ENCODE assay signal across 1 cellular context in the genomic region with DNA sequence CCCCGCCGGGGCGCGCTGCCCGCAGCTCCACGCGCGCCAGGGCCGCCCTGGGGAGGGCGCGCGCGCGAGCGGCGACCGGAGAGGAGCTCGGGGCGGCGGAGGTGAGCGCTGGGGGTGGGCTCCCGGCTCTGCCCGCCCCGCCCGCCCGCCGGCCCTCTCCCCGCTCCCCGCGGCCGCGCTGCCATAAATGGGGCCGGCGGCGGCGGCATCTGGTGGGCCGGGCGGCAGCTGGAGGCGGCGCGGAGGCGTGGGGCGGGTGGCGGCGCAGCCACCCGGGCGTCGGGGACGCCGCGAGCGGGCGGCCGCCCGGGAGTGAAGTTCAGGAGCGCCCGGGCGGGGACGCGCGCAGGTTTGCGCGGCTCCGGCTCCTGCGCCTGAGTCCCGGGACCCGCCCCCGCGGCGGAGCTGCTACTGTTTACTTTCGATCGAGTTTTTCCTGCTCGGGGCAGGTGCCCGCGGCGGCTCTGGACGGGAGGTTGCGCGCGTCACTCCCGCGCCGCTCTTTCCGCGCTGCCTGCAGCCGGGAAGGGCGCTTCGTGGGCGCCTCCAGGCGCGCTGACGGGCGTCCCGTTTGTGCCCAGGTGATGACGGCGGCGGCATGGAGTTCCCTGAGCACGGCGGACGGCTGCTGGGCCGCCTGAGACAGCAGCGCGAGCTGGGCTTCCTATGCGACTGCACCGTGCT.
A peak's percentile ranks its signal among the peaks of the same experiment; 100 is the strongest.
TF ChIP-seq lines count a peak whose summit lies in the region.

ZBTB42 (plus strand) TSS at position 502 of the 684 bp plus-strand sequence; CDS start at position 599, 97 bp downstream.

TF ChIP-seq in HepG2, 621 proteins besides CTCF, POLR2A, EP300 and RAD21 (continued from another document and continues in another):
- TF ChIP-seq PHF5A (CRISPR knock-in tag; IDR thresholded peaks at IDR 0.05; ENCODE audit: low read depth, unreplicated experiment) (no peak), ZNF710 (CRISPR knock-in tag; IDR thresholded peaks at IDR 0.05; ENCODE audit: borderline replicate concordance) (peak; percentile 23; the same call in 1 of the 2 replicates), DR1 (CRISPR knock-in tag; IDR thresholded peaks at IDR 0.05) (peak; percentile 52; the same call in 1 of the 2 replicates), SP140L (CRISPR knock-in tag; IDR thresholded peaks at IDR 0.05; ENCODE audit: borderline replicate concordance) (no peak), ZNF484 (CRISPR knock-in tag; IDR thresholded peaks at IDR 0.05; ENCODE audit: borderline replicate concordance, low read depth) (no peak), MBD4 (IDR thresholded peaks at IDR 0.05; ENCODE audit: borderline replicate concordance, low read length) (no peak), TBP (CRISPR knock-in tag; IDR thresholded peaks at IDR 0.05) (no peak), KMT2A (CRISPR knock-in tag; IDR thresholded peaks at IDR 0.05) (no peak), ETV5 (CRISPR knock-in tag; IDR thresholded peaks at IDR 0.05; ENCODE audit: borderline replicate concordance) (peak; percentile 29; the same call in 1 of the 2 replicates), ZNF446 (CRISPR knock-in tag; IDR thresholded peaks at IDR 0.05) (no peak), ZNF792 (CRISPR knock-in tag; IDR thresholded peaks at IDR 0.05) (no peak), ZNF772 (CRISPR knock-in tag; IDR thresholded peaks at IDR 0.05) (no peak), KLF15 (CRISPR knock-in tag; IDR thresholded peaks at IDR 0.05; ENCODE audit: borderline replicate concordance) (no peak), RCOR2 (CRISPR knock-in tag; IDR thresholded peaks at IDR 0.05) (no peak), SATB2 (CRISPR knock-in tag; IDR thresholded peaks at IDR 0.05) (no peak), NFE2L2 (IDR thresholded peaks at IDR 0.05; ENCODE audit: low read length) (no peak), GZF1 (CRISPR knock-in tag; IDR thresholded peaks at IDR 0.05) (no peak), ZKSCAN1 (IDR thresholded peaks at IDR 0.05; ENCODE audit: low read length) (no peak), SRF (IDR thresholded peaks at IDR 0.05; ENCODE audit: low read depth, low read length) (peak; percentile 52; the same call in 1 of the 2 replicates), BHLHE40 (IDR thresholded peaks at IDR 0.05; ENCODE audit: low read length) (0 out of 2 replicates have a peak, but pooled peaks have one; percentile 3), ZNF124 (CRISPR knock-in tag; IDR thresholded peaks at IDR 0.05) (no peak), GATA4 (IDR thresholded peaks at IDR 0.05; ENCODE audit: borderline replicate concordance, low read depth) (no peak), PITX1 (CRISPR knock-in tag; IDR thresholded peaks at IDR 0.05) (0 out of 2 replicates have a peak, but pooled peaks have one; percentile 7), ATAD3A (CRISPR knock-in tag; IDR thresholded peaks at IDR 0.05) (no peak), ZNF543 (CRISPR knock-in tag; IDR thresholded peaks at IDR 0.05) (no peak), ZC3H13 (CRISPR knock-in tag; IDR thresholded peaks at IDR 0.05) (no peak), ZNF225 (CRISPR knock-in tag; IDR thresholded peaks at IDR 0.05) (no peak), ZNF441 (CRISPR knock-in tag; IDR thresholded peaks at IDR 0.05; ENCODE audit: borderline replicate concordance) (no peak), EEA1 (CRISPR knock-in tag; IDR thresholded peaks at IDR 0.05; ENCODE audit: borderline replicate concordance) (0 out of 2 replicates have a peak, but pooled peaks have one; percentile 69), REPIN1 (CRISPR knock-in tag; IDR thresholded peaks at IDR 0.05; ENCODE audit: borderline replicate concordance, low read depth) (peak; percentile 21; the same call in 1 of the 2 replicates), SMYD3 (CRISPR knock-in tag; IDR thresholded peaks at IDR 0.05) (no peak), ZFX (CRISPR knock-in tag; IDR thresholded peaks at IDR 0.05; ENCODE audit: low read depth) (peak; percentile 49), ZFP82 (CRISPR knock-in tag; IDR thresholded peaks at IDR 0.05; ENCODE audit: borderline replicate concordance) (no peak), HMGA1 (CRISPR knock-in tag; conservative IDR thresholded peaks at IDR 0.05) (no peak), ZNF652 (CRISPR knock-in tag; IDR thresholded peaks at IDR 0.05; ENCODE audit: borderline replicate concordance, low read depth) (no peak), POLR2AphosphoS2 (IDR thresholded peaks at IDR 0.05; ENCODE audit: low read depth, low read length) (no peak), NCOA5 (CRISPR knock-in tag; IDR thresholded peaks at IDR 0.05) (no peak), ZNF264 (CRISPR knock-in tag; IDR thresholded peaks at IDR 0.05) (no peak), FOXK1 (CRISPR knock-in tag; IDR thresholded peaks at IDR 0.05; ENCODE audit: borderline replicate concordance, low read depth) (peak; percentile 29; the same call in 1 of the 2 replicates), ZNF562 (CRISPR knock-in tag; IDR thresholded peaks at IDR 0.05; ENCODE audit: borderline replicate concordance) (no peak; the same call in 1 of the 2 replicates), REL (CRISPR knock-in tag; conservative IDR thresholded peaks at IDR 0.05) (no peak), SNAI1 (CRISPR knock-in tag; IDR thresholded peaks at IDR 0.05; ENCODE audit: borderline replicate concordance) (no peak), ZNF776 (CRISPR knock-in tag; IDR thresholded peaks at IDR 0.05) (peak; percentile 85; the same call in 1 of the 2 replicates), ZBTB34 (CRISPR knock-in tag; IDR thresholded peaks at IDR 0.05) (no peak), MTF2 (CRISPR knock-in tag; IDR thresholded peaks at IDR 0.05; ENCODE audit: borderline replicate concordance) (no peak)
- TF ChIP-seq, protein P1, sequence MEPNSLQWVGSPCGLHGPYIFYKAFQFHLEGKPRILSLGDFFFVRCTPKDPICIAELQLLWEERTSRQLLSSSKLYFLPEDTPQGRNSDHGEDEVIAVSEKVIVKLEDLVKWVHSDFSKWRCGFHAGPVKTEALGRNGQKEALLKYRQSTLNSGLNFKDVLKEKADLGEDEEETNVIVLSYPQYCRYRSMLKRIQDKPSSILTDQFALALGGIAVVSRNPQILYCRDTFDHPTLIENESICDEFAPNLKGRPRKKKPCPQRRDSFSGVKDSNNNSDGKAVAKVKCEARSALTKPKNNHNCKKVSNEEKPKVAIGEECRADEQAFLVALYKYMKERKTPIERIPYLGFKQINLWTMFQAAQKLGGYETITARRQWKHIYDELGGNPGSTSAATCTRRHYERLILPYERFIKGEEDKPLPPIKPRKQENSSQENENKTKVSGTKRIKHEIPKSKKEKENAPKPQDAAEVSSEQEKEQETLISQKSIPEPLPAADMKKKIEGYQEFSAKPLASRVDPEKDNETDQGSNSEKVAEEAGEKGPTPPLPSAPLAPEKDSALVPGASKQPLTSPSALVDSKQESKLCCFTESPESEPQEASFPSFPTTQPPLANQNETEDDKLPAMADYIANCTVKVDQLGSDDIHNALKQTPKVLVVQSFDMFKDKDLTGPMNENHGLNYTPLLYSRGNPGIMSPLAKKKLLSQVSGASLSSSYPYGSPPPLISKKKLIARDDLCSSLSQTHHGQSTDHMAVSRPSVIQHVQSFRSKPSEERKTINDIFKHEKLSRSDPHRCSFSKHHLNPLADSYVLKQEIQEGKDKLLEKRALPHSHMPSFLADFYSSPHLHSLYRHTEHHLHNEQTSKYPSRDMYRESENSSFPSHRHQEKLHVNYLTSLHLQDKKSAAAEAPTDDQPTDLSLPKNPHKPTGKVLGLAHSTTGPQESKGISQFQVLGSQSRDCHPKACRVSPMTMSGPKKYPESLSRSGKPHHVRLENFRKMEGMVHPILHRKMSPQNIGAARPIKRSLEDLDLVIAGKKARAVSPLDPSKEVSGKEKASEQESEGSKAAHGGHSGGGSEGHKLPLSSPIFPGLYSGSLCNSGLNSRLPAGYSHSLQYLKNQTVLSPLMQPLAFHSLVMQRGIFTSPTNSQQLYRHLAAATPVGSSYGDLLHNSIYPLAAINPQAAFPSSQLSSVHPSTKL (CRISPR knock-in tag; IDR thresholded peaks at IDR 0.05), result no peak
- TF ChIP-seq, protein P2, sequence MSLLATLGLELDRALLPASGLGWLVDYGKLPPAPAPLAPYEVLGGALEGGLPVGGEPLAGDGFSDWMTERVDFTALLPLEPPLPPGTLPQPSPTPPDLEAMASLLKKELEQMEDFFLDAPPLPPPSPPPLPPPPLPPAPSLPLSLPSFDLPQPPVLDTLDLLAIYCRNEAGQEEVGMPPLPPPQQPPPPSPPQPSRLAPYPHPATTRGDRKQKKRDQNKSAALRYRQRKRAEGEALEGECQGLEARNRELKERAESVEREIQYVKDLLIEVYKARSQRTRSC (CRISPR knock-in tag; IDR thresholded peaks at IDR 0.05; ENCODE audit: low read depth), result no peak
- TF ChIP-seq, protein P3, sequence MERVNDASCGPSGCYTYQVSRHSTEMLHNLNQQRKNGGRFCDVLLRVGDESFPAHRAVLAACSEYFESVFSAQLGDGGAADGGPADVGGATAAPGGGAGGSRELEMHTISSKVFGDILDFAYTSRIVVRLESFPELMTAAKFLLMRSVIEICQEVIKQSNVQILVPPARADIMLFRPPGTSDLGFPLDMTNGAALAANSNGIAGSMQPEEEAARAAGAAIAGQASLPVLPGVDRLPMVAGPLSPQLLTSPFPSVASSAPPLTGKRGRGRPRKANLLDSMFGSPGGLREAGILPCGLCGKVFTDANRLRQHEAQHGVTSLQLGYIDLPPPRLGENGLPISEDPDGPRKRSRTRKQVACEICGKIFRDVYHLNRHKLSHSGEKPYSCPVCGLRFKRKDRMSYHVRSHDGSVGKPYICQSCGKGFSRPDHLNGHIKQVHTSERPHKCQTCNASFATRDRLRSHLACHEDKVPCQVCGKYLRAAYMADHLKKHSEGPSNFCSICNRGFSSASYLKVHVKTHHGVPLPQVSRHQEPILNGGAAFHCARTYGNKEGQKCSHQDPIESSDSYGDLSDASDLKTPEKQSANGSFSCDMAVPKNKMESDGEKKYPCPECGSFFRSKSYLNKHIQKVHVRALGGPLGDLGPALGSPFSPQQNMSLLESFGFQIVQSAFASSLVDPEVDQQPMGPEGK (CRISPR knock-in tag; IDR thresholded peaks at IDR 0.05), result no peak
- TF ChIP-seq, protein P4, sequence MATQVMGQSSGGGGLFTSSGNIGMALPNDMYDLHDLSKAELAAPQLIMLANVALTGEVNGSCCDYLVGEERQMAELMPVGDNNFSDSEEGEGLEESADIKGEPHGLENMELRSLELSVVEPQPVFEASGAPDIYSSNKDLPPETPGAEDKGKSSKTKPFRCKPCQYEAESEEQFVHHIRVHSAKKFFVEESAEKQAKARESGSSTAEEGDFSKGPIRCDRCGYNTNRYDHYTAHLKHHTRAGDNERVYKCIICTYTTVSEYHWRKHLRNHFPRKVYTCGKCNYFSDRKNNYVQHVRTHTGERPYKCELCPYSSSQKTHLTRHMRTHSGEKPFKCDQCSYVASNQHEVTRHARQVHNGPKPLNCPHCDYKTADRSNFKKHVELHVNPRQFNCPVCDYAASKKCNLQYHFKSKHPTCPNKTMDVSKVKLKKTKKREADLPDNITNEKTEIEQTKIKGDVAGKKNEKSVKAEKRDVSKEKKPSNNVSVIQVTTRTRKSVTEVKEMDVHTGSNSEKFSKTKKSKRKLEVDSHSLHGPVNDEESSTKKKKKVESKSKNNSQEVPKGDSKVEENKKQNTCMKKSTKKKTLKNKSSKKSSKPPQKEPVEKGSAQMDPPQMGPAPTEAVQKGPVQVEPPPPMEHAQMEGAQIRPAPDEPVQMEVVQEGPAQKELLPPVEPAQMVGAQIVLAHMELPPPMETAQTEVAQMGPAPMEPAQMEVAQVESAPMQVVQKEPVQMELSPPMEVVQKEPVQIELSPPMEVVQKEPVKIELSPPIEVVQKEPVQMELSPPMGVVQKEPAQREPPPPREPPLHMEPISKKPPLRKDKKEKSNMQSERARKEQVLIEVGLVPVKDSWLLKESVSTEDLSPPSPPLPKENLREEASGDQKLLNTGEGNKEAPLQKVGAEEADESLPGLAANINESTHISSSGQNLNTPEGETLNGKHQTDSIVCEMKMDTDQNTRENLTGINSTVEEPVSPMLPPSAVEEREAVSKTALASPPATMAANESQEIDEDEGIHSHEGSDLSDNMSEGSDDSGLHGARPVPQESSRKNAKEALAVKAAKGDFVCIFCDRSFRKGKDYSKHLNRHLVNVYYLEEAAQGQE (IDR thresholded peaks at IDR 0.05; ENCODE audit: borderline replicate concordance in 1 of 2, low read depth in 1 of 2, low read length in 2 of 2), result no peak
- TF ChIP-seq, protein P5, sequence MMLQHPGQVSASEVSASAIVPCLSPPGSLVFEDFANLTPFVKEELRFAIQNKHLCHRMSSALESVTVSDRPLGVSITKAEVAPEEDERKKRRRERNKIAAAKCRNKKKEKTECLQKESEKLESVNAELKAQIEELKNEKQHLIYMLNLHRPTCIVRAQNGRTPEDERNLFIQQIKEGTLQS (CRISPR knock-in tag; IDR thresholded peaks at IDR 0.05), result no peak
- TF ChIP-seq, protein P6, sequence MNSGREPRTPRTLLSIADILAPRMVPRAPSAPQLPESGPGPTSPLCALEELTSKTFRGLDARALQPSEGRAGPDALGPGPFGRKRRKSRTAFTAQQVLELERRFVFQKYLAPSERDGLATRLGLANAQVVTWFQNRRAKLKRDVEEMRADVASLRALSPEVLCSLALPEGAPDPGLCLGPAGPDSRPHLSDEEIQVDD (CRISPR knock-in tag; IDR thresholded peaks at IDR 0.05; ENCODE audit: borderline replicate concordance), result no peak
- TF ChIP-seq, protein P7, sequence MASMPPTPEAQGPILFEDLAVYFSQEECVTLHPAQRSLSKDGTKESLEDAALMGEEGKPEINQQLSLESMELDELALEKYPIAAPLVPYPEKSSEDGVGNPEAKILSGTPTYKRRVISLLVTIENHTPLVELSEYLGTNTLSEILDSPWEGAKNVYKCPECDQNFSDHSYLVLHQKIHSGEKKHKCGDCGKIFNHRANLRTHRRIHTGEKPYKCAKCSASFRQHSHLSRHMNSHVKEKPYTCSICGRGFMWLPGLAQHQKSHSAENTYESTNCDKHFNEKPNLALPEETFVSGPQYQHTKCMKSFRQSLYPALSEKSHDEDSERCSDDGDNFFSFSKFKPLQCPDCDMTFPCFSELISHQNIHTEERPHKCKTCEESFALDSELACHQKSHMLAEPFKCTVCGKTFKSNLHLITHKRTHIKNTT (CRISPR knock-in tag; IDR thresholded peaks at IDR 0.05), result no peak
